Comparison of ENCODE assay signal across 13 cellular contexts in genomic region chr18:54672846-54673475, GRCh38.
DNase-seq lines count a peak whose midpoint lies in the region; ATAC-seq, FAIRE-seq and TF ChIP-seq lines count a peak whose summit lies in the region.
"Had no signal": no experiment of that assay in that cellular context is flagged by ENCODE, and none has a peak within 500 bp of the region (broad histone marks: within the 10 kb centered on the region; RNA-seq: fewer than 3 reads in every experiment).

No MANE protein-coding gene starts in this region.

- H3K27ac ChIP-seq in HepG2 (ENCODE audit: extremely low read length, insufficient read depth, low read length) (no peak overlapping the region), stomach (no peak overlapping the region)
- H3K27ac ChIP-seq: left lung had no signal

- peak; percentile 47; the same call in 1 of the 3 replicates for ATAC-seq in HepG2
- ATAC-seq: left lung had no signal

- H3K4me2 ChIP-seq in HepG2 (ENCODE audit: low read depth, low read length) = no peak overlapping the region

- TF ChIP-seq CTCF in astrocyte of the spinal cord (IDR thresholded peaks at IDR 0.05; ENCODE audit: low read depth, low read length) (no peak), HepG2 (CRISPR knock-in tag; IDR thresholded peaks at IDR 0.05) (no peak), stomach (IDR thresholded peaks at IDR 0.05) (no peak)

- H3K9me3 ChIP-seq in HepG2 (ENCODE audit: low read length) (no peaks in the 10 kb centered on the region), stomach (peaks cover 0 to 6% (median 3%) of the 10 kb centered on the region in 4 donors)
- H3K9me3 ChIP-seq: left lung had no signal

- H3K79me2 ChIP-seq in HepG2 (ENCODE audit: insufficient read depth, low read length) = no peaks in the 10 kb centered on the region

- intact Hi-C loops in HepG2 (cut with micrococcal nuclease; ENCODE audit: unreplicated experiment) = no loop called here
- intact Hi-C loops in stomach (cut with DNase I; ENCODE audit: low total_unique reads) = loop anchor here (10.0 kb wide), 2 partner anchors 228 to 312 kb away; no protein-coding TSS in a partner anchor

- peak; percentile 20 for DNase-seq in HuH-7 (ENCODE audit: low spot score)
- peak; percentile 31 for DNase-seq in astrocyte of the spinal cord (ENCODE audit: low read depth, low spot score)
- no peak for DNase-seq in HepG2 (ENCODE audit: low spot score)
- DNase-seq in stomach = peak; percentile 35
- DNase-seq in HTR-8/SVneo (ENCODE audit: insufficient read length, low spot score) = no peak
- no peak for DNase-seq in erythroblast (lab: John Stamatoyannopoulos, UW)
- no peak for DNase-seq in NCI-H1930 (lab: John Stamatoyannopoulos, UW)
- DNase-seq: activated CD4-positive, alpha-beta memory T cell treated with anti-CD3 and anti-CD28 coated beads, Interleukin-2, amount 10 ng/mL, durations not matched to agents 7 days and 5 days; activated T-cell treated with anti-CD3 and anti-CD28 coated beads, Interleukin-2, amount 50 U/mL, for 72 hours; left lung; NCI-H2081 treated with DMSO at 0.1 percent for 48 hours; SW 1271 had no signal

- no peak for TF ChIP-seq POLR2A in HepG2 (IDR thresholded peaks at IDR 0.05; ENCODE audit: insufficient read depth in 1 of 2, low read depth in 2 of 2, low read length in 2 of 2)
- no peak for TF ChIP-seq POLR2A in stomach (IDR thresholded peaks at IDR 0.05)
- TF ChIP-seq POLR2A in erythroblast (IDR thresholded peaks at IDR 0.05; ENCODE audit: low read length) = no peak

- no peak overlapping the region for H3K4me3 ChIP-seq in astrocyte of the spinal cord (ENCODE audit: low read depth, low read length)
- no peak overlapping the region for H3K4me3 ChIP-seq in HepG2 (replicated peaks in 1 of 3; ENCODE audit: insufficient read depth in 1 of 3, low read depth in 2 of 3, low read length in 3 of 3)
- no peak overlapping the region for H3K4me3 ChIP-seq in stomach
- H3K4me3 ChIP-seq: left lung had no signal

- H3K36me3 ChIP-seq in HepG2 (replicated peaks in 1 of 2; ENCODE audit: control insufficient read depth in 1 of 2, insufficient read depth in 2 of 2, low read length in 2 of 2) = no peaks in the 10 kb centered on the region
- H3K36me3 ChIP-seq in stomach = no peaks in the 10 kb centered on the region
- H3K36me3 ChIP-seq: left lung had no signal

- H3K9ac ChIP-seq in HepG2 (ENCODE audit: insufficient read depth, low read depth, low read length) = no peak overlapping the region

- no peak for FAIRE-seq in HepG2 (lab: Jason Lieb, UNC)
- FAIRE-seq in HTR-8/SVneo (lab: Jason Lieb, UNC) = no peak
- FAIRE-seq: RCC 7860 had no signal

- CTCF ChIA-PET in HepG2 (lab: Yijun Ruan, JAX; ENCODE audit: low intra/inter-chr PET ratio, low total read pairs) = no interaction called here

- no peaks in the 10 kb centered on the region for H4K20me1 ChIP-seq in HepG2 (ENCODE audit: insufficient read depth, low read length)

- in situ Hi-C loops in astrocyte of the spinal cord (cut with HindIII; ENCODE audit: low sequenced_read_pairs) (no loop called here), HepG2 (cut with HindIII; ENCODE audit: extremely low pct_ligation_motif_present, low pct_unique_long_range_greater_than_20kb) (loop anchor here (10.0 kb wide), 1 partner anchor 118 kb away; no protein-coding TSS in a partner anchor)

- BruUV-seq in HepG2 (replicated peaks; lab: Mats Ljungman, UMichigan) = no TSS peak

- 19% methylated on average over 6 of the region's 6 CpGs for WGBS in HepG2 (ENCODE audit: low lambda C conversion rate)
- 47 to 57% (median 53%) methylated on average over 6 of the region's 6 CpGs for WGBS in stomach, 5 donors

- POLR2A ChIA-PET in HepG2 (lab: Yijun Ruan, JAX) = no interaction called here

- TF ChIP-seq RAD21 in HepG2 (CRISPR knock-in tag; IDR thresholded peaks at IDR 0.05) = no peak

- H3K27me3 ChIP-seq in HepG2 (ENCODE audit: control insufficient read depth in 1 of 2, insufficient read depth in 2 of 2, low read length in 2 of 2) = no peaks in the 10 kb centered on the region
- H3K27me3 ChIP-seq in stomach = no peaks in the 10 kb centered on the region
- H3K27me3 ChIP-seq: left lung had no signal

- no peak overlapping the region for H2AFZ ChIP-seq in HepG2 (ENCODE audit: low read length)

- TF ChIP-seq EP300 in HepG2 (IDR thresholded peaks at IDR 0.05; ENCODE audit: low read depth in 2 of 2, low read length in 2 of 2) = no peak
- TF ChIP-seq EP300 in HepG2 (CRISPR knock-in tag; IDR thresholded peaks at IDR 0.05; ENCODE audit: borderline replicate concordance) = no peak
- TF ChIP-seq EP300 in stomach (IDR thresholded peaks at IDR 0.05) = no peak

- H3K4me1 ChIP-seq in HepG2 (ENCODE audit: insufficient read depth, low read length) (no peaks in the 10 kb centered on the region), stomach (no peaks in the 10 kb centered on the region)
- H3K4me1 ChIP-seq: left lung had no signal

TF ChIP-seq in HepG2, 621 proteins besides CTCF, POLR2A, EP300 and RAD21:
- TF ChIP-seq RAD51 (IDR thresholded peaks at IDR 0.05; ENCODE audit: borderline replicate concordance) = no peak
- no peak for TF ChIP-seq ZNF251 (CRISPR knock-in tag; IDR thresholded peaks at IDR 0.05)
- no peak for TF ChIP-seq TEF (CRISPR knock-in tag; IDR thresholded peaks at IDR 0.05)
- 0 out of 2 replicates have a peak, but pooled peaks have one; percentile 8 for TF ChIP-seq CREB1 (IDR thresholded peaks at IDR 0.05)
- TF ChIP-seq CREB1 (CRISPR knock-in tag; IDR thresholded peaks at IDR 0.05) = no peak
- TF ChIP-seq ZNF773 (CRISPR knock-in tag; IDR thresholded peaks at IDR 0.05; ENCODE audit: borderline replicate concordance) = no peak
- TF ChIP-seq SMARCC2 (IDR thresholded peaks at IDR 0.05) = no peak
- TF ChIP-seq NR2F1 (CRISPR knock-in tag; IDR thresholded peaks at IDR 0.05) = peak in 1 of 2 experiments; percentile 35; a peak in 1 of 4 replicates
- no peak for TF ChIP-seq MLLT10 (CRISPR knock-in tag; IDR thresholded peaks at IDR 0.05)
- TF ChIP-seq MAFG (CRISPR knock-in tag; IDR thresholded peaks at IDR 0.05) = no peak

Comparison
In these comparisons a context has a peak if more than half of its experiments do, and no peak if none do; other contexts are left out.
1. DNase-seq: peak in HuH-7 (single experiment), astrocyte of the spinal cord (single experiment) and stomach (single experiment); none in HepG2 (single experiment), HTR-8/SVneo (single experiment), erythroblast (0 of 2) and NCI-H1930 (0 of 2).